1 cellular context compared by ENCODE assay signal in the genomic region with DNA sequence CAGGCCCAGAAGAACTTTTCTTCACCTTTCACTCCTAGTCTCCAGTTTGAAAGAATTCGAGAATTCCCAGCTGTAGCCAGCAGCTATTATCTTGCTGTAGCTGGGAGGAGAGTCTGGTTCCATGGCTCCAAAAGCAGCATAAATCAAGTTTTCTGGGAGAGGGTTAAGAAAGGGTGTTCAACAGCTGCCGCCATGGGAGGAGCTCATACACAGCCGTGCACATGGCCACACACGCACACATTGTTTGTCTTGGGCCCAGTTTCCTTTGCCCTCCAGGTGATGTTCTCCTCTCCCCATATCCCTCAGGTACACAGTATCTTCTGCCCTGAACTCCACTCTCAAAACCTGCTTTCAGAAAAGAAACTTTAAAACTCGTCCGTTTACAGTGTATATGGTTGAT.
TF ChIP-seq lines count a peak whose summit lies in the region.

No MANE protein-coding gene starts in this region.

TF ChIP-seq in HepG2, 621 proteins besides CTCF, POLR2A, EP300 and RAD21 (continued from another document):
- TF ChIP-seq, protein P1, sequence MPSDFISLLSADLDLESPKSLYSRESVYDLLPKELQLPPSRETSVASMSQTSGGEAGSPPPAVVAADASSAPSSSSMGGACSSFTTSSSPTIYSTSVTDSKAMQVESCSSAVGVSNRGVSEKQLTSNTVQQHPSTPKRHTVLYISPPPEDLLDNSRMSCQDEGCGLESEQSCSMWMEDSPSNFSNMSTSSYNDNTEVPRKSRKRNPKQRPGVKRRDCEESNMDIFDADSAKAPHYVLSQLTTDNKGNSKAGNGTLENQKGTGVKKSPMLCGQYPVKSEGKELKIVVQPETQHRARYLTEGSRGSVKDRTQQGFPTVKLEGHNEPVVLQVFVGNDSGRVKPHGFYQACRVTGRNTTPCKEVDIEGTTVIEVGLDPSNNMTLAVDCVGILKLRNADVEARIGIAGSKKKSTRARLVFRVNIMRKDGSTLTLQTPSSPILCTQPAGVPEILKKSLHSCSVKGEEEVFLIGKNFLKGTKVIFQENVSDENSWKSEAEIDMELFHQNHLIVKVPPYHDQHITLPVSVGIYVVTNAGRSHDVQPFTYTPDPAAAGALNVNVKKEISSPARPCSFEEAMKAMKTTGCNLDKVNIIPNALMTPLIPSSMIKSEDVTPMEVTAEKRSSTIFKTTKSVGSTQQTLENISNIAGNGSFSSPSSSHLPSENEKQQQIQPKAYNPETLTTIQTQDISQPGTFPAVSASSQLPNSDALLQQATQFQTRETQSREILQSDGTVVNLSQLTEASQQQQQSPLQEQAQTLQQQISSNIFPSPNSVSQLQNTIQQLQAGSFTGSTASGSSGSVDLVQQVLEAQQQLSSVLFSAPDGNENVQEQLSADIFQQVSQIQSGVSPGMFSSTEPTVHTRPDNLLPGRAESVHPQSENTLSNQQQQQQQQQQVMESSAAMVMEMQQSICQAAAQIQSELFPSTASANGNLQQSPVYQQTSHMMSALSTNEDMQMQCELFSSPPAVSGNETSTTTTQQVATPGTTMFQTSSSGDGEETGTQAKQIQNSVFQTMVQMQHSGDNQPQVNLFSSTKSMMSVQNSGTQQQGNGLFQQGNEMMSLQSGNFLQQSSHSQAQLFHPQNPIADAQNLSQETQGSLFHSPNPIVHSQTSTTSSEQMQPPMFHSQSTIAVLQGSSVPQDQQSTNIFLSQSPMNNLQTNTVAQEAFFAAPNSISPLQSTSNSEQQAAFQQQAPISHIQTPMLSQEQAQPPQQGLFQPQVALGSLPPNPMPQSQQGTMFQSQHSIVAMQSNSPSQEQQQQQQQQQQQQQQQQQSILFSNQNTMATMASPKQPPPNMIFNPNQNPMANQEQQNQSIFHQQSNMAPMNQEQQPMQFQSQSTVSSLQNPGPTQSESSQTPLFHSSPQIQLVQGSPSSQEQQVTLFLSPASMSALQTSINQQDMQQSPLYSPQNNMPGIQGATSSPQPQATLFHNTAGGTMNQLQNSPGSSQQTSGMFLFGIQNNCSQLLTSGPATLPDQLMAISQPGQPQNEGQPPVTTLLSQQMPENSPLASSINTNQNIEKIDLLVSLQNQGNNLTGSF (CRISPR knock-in tag; IDR thresholded peaks at IDR 0.05) = no peak
- no peak for TF ChIP-seq PHB2 (IDR thresholded peaks at IDR 0.05; ENCODE audit: partially characterized antibody)
- peak; percentile 21; the same call in 1 of the 2 replicates for TF ChIP-seq POLR2G (IDR thresholded peaks at IDR 0.05; ENCODE audit: low read depth, low read length)
- no peak for TF ChIP-seq XRCC5 (optimal IDR thresholded peaks at IDR 0.05; ENCODE audit: low read length)
- no peak for TF ChIP-seq CEBPB (IDR thresholded peaks at IDR 0.05; ENCODE audit: borderline replicate concordance, low read depth, low read length)
- TF ChIP-seq ZBTB1 (CRISPR knock-in tag; IDR thresholded peaks at IDR 0.05; ENCODE audit: borderline replicate concordance) = no peak
- TF ChIP-seq SMAD3 (CRISPR knock-in tag; IDR thresholded peaks at IDR 0.05) = no peak
- TF ChIP-seq MED1 (CRISPR knock-in tag; IDR thresholded peaks at IDR 0.05) = peak; percentile 85
- no peak for TF ChIP-seq REL (CRISPR knock-in tag; conservative IDR thresholded peaks at IDR 0.05)
- TF ChIP-seq, protein P2, sequence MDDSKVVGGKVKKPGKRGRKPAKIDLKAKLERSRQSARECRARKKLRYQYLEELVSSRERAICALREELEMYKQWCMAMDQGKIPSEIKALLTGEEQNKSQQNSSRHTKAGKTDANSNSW (CRISPR knock-in tag; IDR thresholded peaks at IDR 0.05; ENCODE audit: borderline replicate concordance) = no peak
- no peak for TF ChIP-seq ZNF737 (CRISPR knock-in tag; IDR thresholded peaks at IDR 0.05; ENCODE audit: borderline replicate concordance)
- TF ChIP-seq, protein P3, sequence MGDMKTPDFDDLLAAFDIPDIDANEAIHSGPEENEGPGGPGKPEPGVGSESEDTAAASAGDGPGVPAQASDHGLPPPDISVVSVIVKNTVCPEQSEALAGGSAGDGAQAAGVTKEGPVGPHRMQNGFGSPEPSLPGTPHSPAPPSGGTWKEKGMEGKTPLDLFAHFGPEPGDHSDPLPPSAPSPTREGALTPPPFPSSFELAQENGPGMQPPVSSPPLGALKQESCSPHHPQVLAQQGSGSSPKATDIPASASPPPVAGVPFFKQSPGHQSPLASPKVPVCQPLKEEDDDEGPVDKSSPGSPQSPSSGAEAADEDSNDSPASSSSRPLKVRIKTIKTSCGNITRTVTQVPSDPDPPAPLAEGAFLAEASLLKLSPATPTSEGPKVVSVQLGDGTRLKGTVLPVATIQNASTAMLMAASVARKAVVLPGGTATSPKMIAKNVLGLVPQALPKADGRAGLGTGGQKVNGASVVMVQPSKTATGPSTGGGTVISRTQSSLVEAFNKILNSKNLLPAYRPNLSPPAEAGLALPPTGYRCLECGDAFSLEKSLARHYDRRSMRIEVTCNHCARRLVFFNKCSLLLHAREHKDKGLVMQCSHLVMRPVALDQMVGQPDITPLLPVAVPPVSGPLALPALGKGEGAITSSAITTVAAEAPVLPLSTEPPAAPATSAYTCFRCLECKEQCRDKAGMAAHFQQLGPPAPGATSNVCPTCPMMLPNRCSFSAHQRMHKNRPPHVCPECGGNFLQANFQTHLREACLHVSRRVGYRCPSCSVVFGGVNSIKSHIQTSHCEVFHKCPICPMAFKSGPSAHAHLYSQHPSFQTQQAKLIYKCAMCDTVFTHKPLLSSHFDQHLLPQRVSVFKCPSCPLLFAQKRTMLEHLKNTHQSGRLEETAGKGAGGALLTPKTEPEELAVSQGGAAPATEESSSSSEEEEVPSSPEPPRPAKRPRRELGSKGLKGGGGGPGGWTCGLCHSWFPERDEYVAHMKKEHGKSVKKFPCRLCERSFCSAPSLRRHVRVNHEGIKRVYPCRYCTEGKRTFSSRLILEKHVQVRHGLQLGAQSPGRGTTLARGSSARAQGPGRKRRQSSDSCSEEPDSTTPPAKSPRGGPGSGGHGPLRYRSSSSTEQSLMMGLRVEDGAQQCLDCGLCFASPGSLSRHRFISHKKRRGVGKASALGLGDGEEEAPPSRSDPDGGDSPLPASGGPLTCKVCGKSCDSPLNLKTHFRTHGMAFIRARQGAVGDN (CRISPR knock-in tag; IDR thresholded peaks at IDR 0.05) = peak; percentile 45; the same call in 1 of the 2 replicates
- no peak for TF ChIP-seq ZNF75D (CRISPR knock-in tag; IDR thresholded peaks at IDR 0.05; ENCODE audit: borderline replicate concordance)
- TF ChIP-seq, protein P4, sequence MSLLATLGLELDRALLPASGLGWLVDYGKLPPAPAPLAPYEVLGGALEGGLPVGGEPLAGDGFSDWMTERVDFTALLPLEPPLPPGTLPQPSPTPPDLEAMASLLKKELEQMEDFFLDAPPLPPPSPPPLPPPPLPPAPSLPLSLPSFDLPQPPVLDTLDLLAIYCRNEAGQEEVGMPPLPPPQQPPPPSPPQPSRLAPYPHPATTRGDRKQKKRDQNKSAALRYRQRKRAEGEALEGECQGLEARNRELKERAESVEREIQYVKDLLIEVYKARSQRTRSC (CRISPR knock-in tag; IDR thresholded peaks at IDR 0.05; ENCODE audit: low read depth) = no peak
- no peak for TF ChIP-seq ZNF772 (CRISPR knock-in tag; IDR thresholded peaks at IDR 0.05)
- peak; percentile 93 for TF ChIP-seq ARNTL (CRISPR knock-in tag; IDR thresholded peaks at IDR 0.05)
- TF ChIP-seq ZNF839 (CRISPR knock-in tag; IDR thresholded peaks at IDR 0.05; ENCODE audit: borderline replicate concordance) = no peak
- peak; percentile 61 for TF ChIP-seq YY1 (IDR thresholded peaks at IDR 0.05; ENCODE audit: insufficient read depth, insufficient replicate concordance, low read depth, low read length)
- TF ChIP-seq, protein P5, sequence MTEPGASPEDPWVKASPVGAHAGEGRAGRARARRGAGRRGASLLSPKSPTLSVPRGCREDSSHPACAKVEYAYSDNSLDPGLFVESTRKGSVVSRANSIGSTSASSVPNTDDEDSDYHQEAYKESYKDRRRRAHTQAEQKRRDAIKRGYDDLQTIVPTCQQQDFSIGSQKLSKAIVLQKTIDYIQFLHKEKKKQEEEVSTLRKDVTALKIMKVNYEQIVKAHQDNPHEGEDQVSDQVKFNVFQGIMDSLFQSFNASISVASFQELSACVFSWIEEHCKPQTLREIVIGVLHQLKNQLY (CRISPR knock-in tag; IDR thresholded peaks at IDR 0.05) = no peak
- TF ChIP-seq, protein P6, sequence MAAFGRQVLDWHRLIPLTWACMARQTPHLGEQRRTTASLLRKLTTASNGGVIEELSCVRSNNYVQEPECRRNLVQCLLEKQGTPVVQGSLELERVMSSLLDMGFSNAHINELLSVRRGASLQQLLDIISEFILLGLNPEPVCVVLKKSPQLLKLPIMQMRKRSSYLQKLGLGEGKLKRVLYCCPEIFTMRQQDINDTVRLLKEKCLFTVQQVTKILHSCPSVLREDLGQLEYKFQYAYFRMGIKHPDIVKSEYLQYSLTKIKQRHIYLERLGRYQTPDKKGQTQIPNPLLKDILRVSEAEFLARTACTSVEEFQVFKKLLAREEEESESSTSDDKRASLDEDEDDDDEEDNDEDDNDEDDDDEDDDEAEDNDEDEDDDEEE (CRISPR knock-in tag; IDR thresholded peaks at IDR 0.05) = no peak
- TF ChIP-seq BRD4 (CRISPR knock-in tag; IDR thresholded peaks at IDR 0.05) = peak; percentile 64; the same call in 1 of the 2 replicates
- TF ChIP-seq RARA (CRISPR knock-in tag; IDR thresholded peaks at IDR 0.05) = peak; percentile 20; the same call in 1 of the 2 replicates
- TF ChIP-seq, protein P7, sequence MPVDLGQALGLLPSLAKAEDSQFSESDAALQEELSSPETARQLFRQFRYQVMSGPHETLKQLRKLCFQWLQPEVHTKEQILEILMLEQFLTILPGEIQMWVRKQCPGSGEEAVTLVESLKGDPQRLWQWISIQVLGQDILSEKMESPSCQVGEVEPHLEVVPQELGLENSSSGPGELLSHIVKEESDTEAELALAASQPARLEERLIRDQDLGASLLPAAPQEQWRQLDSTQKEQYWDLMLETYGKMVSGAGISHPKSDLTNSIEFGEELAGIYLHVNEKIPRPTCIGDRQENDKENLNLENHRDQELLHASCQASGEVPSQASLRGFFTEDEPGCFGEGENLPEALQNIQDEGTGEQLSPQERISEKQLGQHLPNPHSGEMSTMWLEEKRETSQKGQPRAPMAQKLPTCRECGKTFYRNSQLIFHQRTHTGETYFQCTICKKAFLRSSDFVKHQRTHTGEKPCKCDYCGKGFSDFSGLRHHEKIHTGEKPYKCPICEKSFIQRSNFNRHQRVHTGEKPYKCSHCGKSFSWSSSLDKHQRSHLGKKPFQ (CRISPR knock-in tag; IDR thresholded peaks at IDR 0.05; ENCODE audit: insufficient replicate concordance) = no peak
- TF ChIP-seq ZNF782 (CRISPR knock-in tag; IDR thresholded peaks at IDR 0.05; ENCODE audit: borderline replicate concordance) = no peak
- TF ChIP-seq TAF1 (CRISPR knock-in tag; IDR thresholded peaks at IDR 0.05) = peak; percentile 21; the same call in 1 of the 2 replicates
- no peak for TF ChIP-seq POLR2AphosphoS2 (IDR thresholded peaks at IDR 0.05; ENCODE audit: low read depth, low read length)
